8 cellular contexts compared by ENCODE assay signal in genomic region chr19:41311072-41311471, GRCh38. TPM values are rescaled to one million over a fixed set of nuclear protein-coding genes. Genes with fewer than 3 reads are reported as not detected.
DNase-seq lines count a peak whose midpoint lies in the region; ATAC-seq, FAIRE-seq and TF ChIP-seq lines count a peak whose summit lies in the region.

No MANE protein-coding gene starts in this region.

- H3K36me3 Mint-ChIP-seq in brain: peaks cover 44% of the 10 kb centered on the region

- no peaks in the 10 kb centered on the region for H3K27me3 ChIP-seq in HUES48 (ENCODE audit: control insufficient read depth, insufficient read depth, low read length)
- no peaks in the 10 kb centered on the region for H3K27me3 ChIP-seq in small intestine (ENCODE audit: control insufficient read depth in 2 of 2, insufficient read depth in 2 of 2, low read length in 2 of 2)

- H3K36me3 ChIP-seq in HUES48 (ENCODE audit: control insufficient read depth, insufficient read depth, low read length) (peaks cover 45% of the 10 kb centered on the region), mesodermal cell (ENCODE audit: control insufficient read depth, insufficient read depth, low read length) (peaks cover 61% of the 10 kb centered on the region), small intestine (ENCODE audit: control insufficient read depth in 2 of 2, insufficient read depth in 2 of 2, low read length in 2 of 2) (peaks cover 9 to 11% of the 10 kb centered on the region in 2 donors)

- peak overlapping the region in 3 of 5 experiments; percentile 99 for H3K27ac Mint-ChIP-seq in brain

- no peak for ATAC-seq in HG03108 (IDR thresholded peaks at IDR 0.05; ENCODE audit: unreplicated experiment)
- ATAC-seq in GM21390 (IDR thresholded peaks at IDR 0.05; ENCODE audit: unreplicated experiment): no peak
- no peak for ATAC-seq in esophagus mucosa

- H3K27ac ChIP-seq in 22Rv1 (peak overlapping the region; percentile 89), HUES48 (ENCODE audit: low read depth, low read length) (no peak overlapping the region), mesodermal cell (ENCODE audit: low read depth, low read length, severe bottlenecking) (peak overlapping the region; percentile 94), small intestine (ENCODE audit: low read depth in 1 of 2, low read length in 1 of 2) (peak overlapping the region in 1 of 2 donors; percentile 97)

- H3K4me1 ChIP-seq in HUES48 (ENCODE audit: control insufficient read depth, insufficient read depth, low read length): peaks cover 7% of the 10 kb centered on the region
- peaks cover 12% of the 10 kb centered on the region for H3K4me1 ChIP-seq in mesodermal cell (ENCODE audit: control insufficient read depth, insufficient read depth, low read length, poor library complexity, severe bottlenecking)
- peaks cover 0 to 8% of the 10 kb centered on the region in 2 donors for H3K4me1 ChIP-seq in small intestine (ENCODE audit: control insufficient read depth in 2 of 2, insufficient read depth in 1 of 2, low read depth in 1 of 2, low read length in 1 of 2)

- FAIRE-seq in small intestine (lab: Jason Lieb, UNC): no peak

- peak overlapping the region; percentile 89 for H3K9ac ChIP-seq in HUES48 (ENCODE audit: low read depth, low read length)

- peak overlapping the region; percentile 92 for H3K4me3 ChIP-seq in HUES48 (ENCODE audit: low read depth, low read length)
- peak overlapping the region; percentile 72 for H3K4me3 ChIP-seq in mesodermal cell (ENCODE audit: extremely low read depth, insufficient read depth, low read length, poor library complexity, severe bottlenecking)
- no peak overlapping the region for H3K4me3 ChIP-seq in small intestine (ENCODE audit: low read depth in 1 of 2, low read length in 2 of 2)

- no peak for DNase-seq in small intestine

- no peaks in the 10 kb centered on the region for H3K9me3 ChIP-seq in HUES48 (ENCODE audit: control insufficient read depth, insufficient read depth, low read length)
- no peaks in the 10 kb centered on the region for H3K9me3 ChIP-seq in mesodermal cell (ENCODE audit: control insufficient read depth, low read length)
- H3K9me3 ChIP-seq in small intestine (ENCODE audit: control insufficient read depth, low read depth): no peaks in the 10 kb centered on the region

- H3K4me3 Mint-ChIP-seq in brain: peak overlapping the region; percentile 98 to 100 (median 99)

- 68 to 71% methylated on average over 3 of the region's 5 CpGs for WGBS in mesodermal cell (ENCODE audit: insufficient coverage in 2 of 2), 2 experiments
- WGBS in small intestine, 3 donors: 38 to 54% (median 53%) methylated on average over 5 of the region's 5 CpGs

- peaks cover 55% of the 10 kb centered on the region for H3K4me1 Mint-ChIP-seq in brain

- H3K9me3 Mint-ChIP-seq in brain: peaks cover 0 to 5% (median 0%) of the 10 kb centered on the region in 5 experiments

- TF ChIP-seq CTCF in 22Rv1 (IDR thresholded peaks at IDR 0.05) (no peak), brain (conservative IDR thresholded peaks at IDR 0.05) (no peak)

- H3K27me3 Mint-ChIP-seq in brain: peaks cover 5% of the 10 kb centered on the region

RNA-seq across cellular contexts. Expression of gene CCDC97, which starts 1.1 kb away (rescaled TPM):
- 32.4 TPM for polyA plus RNA-seq in brain (ENCODE audit: insufficient read depth, low read depth, low replicate concordance)
- polyA plus RNA-seq in mesodermal cell (2013, experiment 1 of 2): 14.6 TPM
- 13.1 TPM for polyA plus RNA-seq in mesodermal cell (2013, experiment 2 of 2)
- polyA plus RNA-seq in small intestine: 10 to 100 TPM; 11.1 to 18.0 (median 11.6) TPM
- total RNA-seq in esophagus mucosa: 19.3 TPM

RNA-seq across cellular contexts. Expression of gene TGFB1, which starts 42.6 kb away (rescaled TPM):
- polyA plus RNA-seq in brain (ENCODE audit: insufficient read depth, low read depth, low replicate concordance): 11.2 TPM
- 344 TPM for polyA plus RNA-seq in mesodermal cell (2013, experiment 1 of 2)
- 264 TPM for polyA plus RNA-seq in mesodermal cell (2013, experiment 2 of 2)
- 10 to 100 TPM in 1 of 3 donors, 1 to 10 TPM in 2; 1.1 to 18.8 (median 7.3) TPM for polyA plus RNA-seq in small intestine
- total RNA-seq in esophagus mucosa: 53.8 TPM

RNA-seq across cellular contexts. Expression of gene HNRNPUL1, which starts 46.9 kb away (rescaled TPM):
- polyA plus RNA-seq in brain (ENCODE audit: insufficient read depth, low read depth, low replicate concordance) (329 TPM), small intestine (100 to 1,000 TPM in 1 of 3 donors, 10 to 100 TPM in 2; 76.3 to 117 (median 80.8) TPM)
- 214 TPM for polyA plus RNA-seq in mesodermal cell (2013, experiment 1 of 2)
- polyA plus RNA-seq in mesodermal cell (2013, experiment 2 of 2): 198 TPM
- 116 TPM for total RNA-seq in esophagus mucosa

RNA-seq across cellular contexts. Expression of gene B9D2, which starts 52.9 kb away (rescaled TPM):
- polyA plus RNA-seq in brain (ENCODE audit: insufficient read depth, low read depth, low replicate concordance) (11.8 TPM), small intestine (1 to 10 TPM; 4.7 to 9.8 (median 6.5) TPM)
- 5.7 TPM for polyA plus RNA-seq in mesodermal cell (2013, experiment 1 of 2)
- 6.2 TPM for polyA plus RNA-seq in mesodermal cell (2013, experiment 2 of 2)
- total RNA-seq in esophagus mucosa: 4.3 TPM

Comparison
In these comparisons a context has a peak if more than half of its experiments do, and no peak if none do; other contexts are left out.
1. H3K4me3 ChIP-seq: peak in HUES48 (single experiment) and mesodermal cell (single experiment); none in small intestine (0 of 2).